Comparison of ENCODE assay signal across 16 cellular contexts in genomic region chr12:49892732-49893317, GRCh38. TPM values are rescaled to one million over a fixed set of nuclear protein-coding genes. Genes with fewer than 3 reads are reported as not detected.
DNase-seq lines count a peak whose midpoint lies in the region; ATAC-seq, FAIRE-seq and TF ChIP-seq lines count a peak whose summit lies in the region.
"Had no signal": no experiment of that assay in that cellular context is flagged by ENCODE, and none has a peak within 500 bp of the region (broad histone marks: within the 10 kb centered on the region; RNA-seq: fewer than 3 reads in every experiment).

No MANE protein-coding gene starts in this region.

- no peak overlapping the region for H2BK12ac ChIP-seq in H1 (ENCODE audit: low read depth, low read length)

- H3K9ac ChIP-seq in H1 (replicated peaks in 1 of 4; ENCODE audit: extremely low read depth in 1 of 4, low read depth in 3 of 4, low read length in 3 of 4) (no peak overlapping the region), parathyroid adenoma (no peak overlapping the region)
- H3K9ac ChIP-seq: BLaER1 had no signal

- TF ChIP-seq EP300 in H1 (IDR thresholded peaks at IDR 0.05; ENCODE audit: borderline replicate concordance in 1 of 2, low read depth in 2 of 2, low read length in 2 of 2): no peak

- H2BK15ac ChIP-seq in H1 (ENCODE audit: low read length): 0 out of 2 replicates have a peak overlapping the region, but pooled peaks have one; percentile 46

- H3K14ac ChIP-seq in H1 (ENCODE audit: insufficient read length): no peak overlapping the region

- TF ChIP-seq RAD21 in H1 (IDR thresholded peaks at IDR 0.05 in 1 of 2, conservative IDR thresholded peaks at IDR 0.05 in 1 of 2; ENCODE audit: low read depth in 2 of 2, low read length in 2 of 2): no peak

- no peak overlapping the region for H4K91ac ChIP-seq in H1 (replicated peaks; ENCODE audit: insufficient read length, low read length)

- H3K4me1 ChIP-seq in H1 (replicated peaks in 1 of 4; ENCODE audit: control insufficient read depth in 3 of 4, insufficient read depth in 4 of 4, low read length in 3 of 4) (peaks cover 0 to 10% (median 6%) of the 10 kb centered on the region in 4 experiments; a peak in 5 of 7 replicates), parathyroid adenoma (peaks cover 44% of the 10 kb centered on the region), body of pancreas (peaks cover 17% of the 10 kb centered on the region), psoas muscle (no peaks in the 10 kb centered on the region)

- H2BK5ac ChIP-seq in H1 (ENCODE audit: low read depth, low read length): no peak overlapping the region

- no peak overlapping the region for H3K23ac ChIP-seq in H1 (ENCODE audit: insufficient read length)

- DNase-seq in Right ventricle myocardium inferior (ENCODE audit: missing footprints) (peak; percentile 9), cardiac septum (ENCODE audit: low spot score) (no peak), H1 (ENCODE audit: low read depth in 1 of 2, low spot score in 2 of 2) (no peak), SW480 (ENCODE audit: low spot score) (no peak), body of pancreas (no peak), psoas muscle (no peak)
- DNase-seq: AML-193; CD4-positive, CD25-positive, alpha-beta regulatory T cell; DMS 273 treated with DMSO at 0.1 percent for 48 hours; HCEC 1CT; KBM-7 had no signal

- TF ChIP-seq CTCF in H1 (IDR thresholded peaks at IDR 0.05; ENCODE audit: control extremely low read depth in 1 of 3, insufficient read depth in 1 of 3, low read depth in 1 of 3, low read length in 3 of 3) (no peak), parathyroid adenoma (IDR thresholded peaks at IDR 0.05) (no peak), body of pancreas (IDR thresholded peaks at IDR 0.05) (no peak), psoas muscle (IDR thresholded peaks at IDR 0.05) (no peak)

- FAIRE-seq in H1 (lab: Jason Lieb, UNC): no peak

- no peaks in the 10 kb centered on the region for H3K36me3 ChIP-seq in H1 (ENCODE audit: control insufficient read depth in 2 of 4, insufficient read depth in 4 of 4, low read length in 3 of 4)
- no peaks in the 10 kb centered on the region for H3K36me3 ChIP-seq in parathyroid adenoma (ENCODE audit: control insufficient read depth, insufficient read depth, low read length)
- no peaks in the 10 kb centered on the region for H3K36me3 ChIP-seq in body of pancreas (replicated peaks in 1 of 2; ENCODE audit: insufficient read depth in 1 of 2, low read depth in 2 of 2)
- H3K36me3 ChIP-seq in psoas muscle (ENCODE audit: insufficient read depth in 1 of 2, low read depth in 1 of 2): no peaks in the 10 kb centered on the region
- H3K36me3 ChIP-seq: BLaER1 had no signal

- no peaks in the 10 kb centered on the region for H3K23me2 ChIP-seq in H1 (ENCODE audit: low read depth, low read length)

- CTCF ChIA-PET in H1 (lab: Charles Lee; ENCODE audit: partially characterized antibody): interaction anchor here (0.7 to 12.4 kb wide), 11 partner anchors 8 to 240 kb away, joined by 3 to 107 read pairs (median 5); no protein-coding TSS in a partner anchor

- 0 out of 2 replicates have a peak overlapping the region, but pooled peaks have one; percentile 24 for H2AK5ac ChIP-seq in H1 (ENCODE audit: low read depth, low read length)

- no peaks in the 10 kb centered on the region for H4K20me1 ChIP-seq in H1 (replicated peaks in 1 of 2; ENCODE audit: control insufficient read depth in 1 of 2, insufficient read depth in 2 of 2, low read length in 2 of 2)
- H4K20me1 ChIP-seq: BLaER1 had no signal

- ATAC-seq in Right ventricle myocardium inferior: no peak
- ATAC-seq in body of pancreas: no peak
- no peak for ATAC-seq in psoas muscle

- WGBS in H1 (ENCODE audit: extremely low coverage in 1 of 2, insufficient coverage in 1 of 2, insufficient read length in 1 of 2, insufficient replicate concordance in 2 of 2, low coverage in 1 of 2, low lambda C conversion rate in 2 of 2, missing lambda C conversion rate in 1 of 2), 2 experiments: 83% methylated on average over 3 of the region's 3 CpGs; no CpG with 5 or more reads in 1 of the 2 experiments
- WGBS in body of pancreas, 2 donors: 24 to 57% methylated on average over 3 of the region's 3 CpGs
- 64 to 75% (median 67%) methylated on average over 3 of the region's 3 CpGs for whole genome bisulfite sequencing in psoas muscle, 3 donors

- H3K4me2 ChIP-seq in H1 (ENCODE audit: insufficient read depth in 1 of 2, low read depth in 2 of 2, low read length in 2 of 2) (no peak overlapping the region), parathyroid adenoma (ENCODE audit: low read length) (no peak overlapping the region)
- H3K4me2 ChIP-seq: BLaER1 had no signal

- H3K9me3 ChIP-seq in H1 (ENCODE audit: insufficient read depth in 2 of 2, low read depth in 1 of 2, low read length in 1 of 2): no peaks in the 10 kb centered on the region
- H3K9me3 ChIP-seq in parathyroid adenoma (ENCODE audit: control insufficient read depth, low read length): no peaks in the 10 kb centered on the region
- no peaks in the 10 kb centered on the region for H3K9me3 ChIP-seq in body of pancreas
- no peaks in the 10 kb centered on the region for H3K9me3 ChIP-seq in psoas muscle
- H3K9me3 ChIP-seq: BLaER1 had no signal

- H4K5ac ChIP-seq in H1 (ENCODE audit: insufficient read length, low read depth, low read length): no peak overlapping the region

- H3K79me1 ChIP-seq in H1 (ENCODE audit: low read depth, low read length): no peaks in the 10 kb centered on the region

- TF ChIP-seq POLR2A in H1 (IDR thresholded peaks at IDR 0.05; ENCODE audit: control extremely low read depth in 1 of 2, low read depth in 2 of 2, low read length in 2 of 2): no peak
- TF ChIP-seq POLR2A in body of pancreas (IDR thresholded peaks at IDR 0.05): no peak

- no peak overlapping the region for H3K27ac ChIP-seq in H1 (ENCODE audit: low read depth, low read length)
- H3K27ac ChIP-seq in parathyroid adenoma: peak overlapping the region; percentile 59
- no peak overlapping the region for H3K27ac ChIP-seq in body of pancreas
- H3K27ac ChIP-seq in psoas muscle: no peak overlapping the region
- H3K27ac ChIP-seq: BLaER1 had no signal

- H3K27me3 ChIP-seq in H1 (replicated peaks in 1 of 4; ENCODE audit: control insufficient read depth in 3 of 4, extremely low read depth in 1 of 4, insufficient read depth in 3 of 4, low read length in 3 of 4) (peaks cover 0 to 11% (median 2%) of the 10 kb centered on the region in 4 experiments; a peak in 5 of 7 replicates), parathyroid adenoma (ENCODE audit: control insufficient read depth, insufficient read depth, low read length) (no peaks in the 10 kb centered on the region), body of pancreas (no peaks in the 10 kb centered on the region), psoas muscle (ENCODE audit: insufficient read depth in 3 of 3, low read length in 2 of 3) (peaks cover 0 to 2% (median 0%) of the 10 kb centered on the region in 3 donors)
- H3K27me3 ChIP-seq: BLaER1 had no signal

- no peaks in the 10 kb centered on the region for H3K79me2 ChIP-seq in H1 (ENCODE audit: control insufficient read depth in 1 of 2, insufficient read depth in 2 of 2, low read length in 2 of 2)
- H3K79me2 ChIP-seq in parathyroid adenoma: no peaks in the 10 kb centered on the region

- H3K18ac ChIP-seq in H1 (ENCODE audit: extremely low read depth, low read length): no peak overlapping the region

- H4K8ac ChIP-seq in H1 (ENCODE audit: extremely low read depth, insufficient read depth, low read length): no peak overlapping the region

- POLR2A ChIA-PET in H1 (lab: Charles Lee; ENCODE audit: partially characterized antibody): no interaction called here

- no peak overlapping the region for H3K4ac ChIP-seq in H1 (replicated peaks; ENCODE audit: insufficient read length, low read depth, low read length)

- H2AFZ ChIP-seq in H1 (ENCODE audit: low read length) (no peak overlapping the region), parathyroid adenoma (no peak overlapping the region)

- no peak overlapping the region for H3K56ac ChIP-seq in H1 (replicated peaks; ENCODE audit: insufficient read length, low read depth, low read length)

- intact Hi-C loops in Right ventricle myocardium inferior (cut with DNase I) (no loop called here), cardiac septum (cut with DNase I) (no loop called here), body of pancreas (cut with DNase I) (no loop called here), psoas muscle (cut with DNase I) (no loop called here)

- no peak overlapping the region for H3K4me3 ChIP-seq in H1 (ENCODE audit: extremely low read depth in 1 of 4, insufficient read depth in 2 of 4, low read depth in 3 of 4, low read length in 4 of 4)
- H3K4me3 ChIP-seq in parathyroid adenoma (ENCODE audit: low read depth, low read length): no peak overlapping the region
- no peak overlapping the region for H3K4me3 ChIP-seq in body of pancreas
- no peak overlapping the region for H3K4me3 ChIP-seq in psoas muscle
- H3K4me3 ChIP-seq: BLaER1 had no signal

- H2BK20ac ChIP-seq in H1 (ENCODE audit: low read length): no peak overlapping the region

- no peak overlapping the region for H2BK120ac ChIP-seq in H1 (replicated peaks; ENCODE audit: low read depth, low read length)

RNA-seq across cellular contexts. Expression of gene FAIM2, which starts 10.9 kb away (rescaled TPM):
- 20.5 TPM for total RNA-seq in Right ventricle myocardium inferior
- 1.7 TPM for total RNA-seq in cardiac septum
- 0.89 and 1.4 TPM in 2 replicates for total RNA-seq in H1 (2021; fragmentation: NEBNext Ultra II Directional; extraction: Animal tissue kit (Norgen Biotek cat#: 25700))
- 1.3 and 3.1 TPM in 2 replicates for polyA plus RNA-seq in H1 (2011; rRNA removed)
- 1.2 TPM for polyA plus RNA-seq in H1 (2011; cell fraction: cytosol; rRNA removed)
- polyA plus RNA-seq in H1 (2011; cell fraction: nucleus; rRNA removed): 3.7 TPM
- polyA plus RNA-seq in H1 (2012, experiment 1 of 2): 0.22 to 1.3 TPM (median 0.64 TPM) in 4 replicates
- polyA plus RNA-seq in H1 (2012, experiment 2 of 2): 0.18 TPM
- 0.39 TPM for polyA plus RNA-seq in H1 (2013, experiment 1 of 2)
- polyA plus RNA-seq in H1 (2013, experiment 2 of 2): 0.33 TPM
- polyA minus RNA-seq in H1 (2011; rRNA and poly(A)+ RNA removed): 1.2 and 2.2 TPM in 2 replicates
- 2.2 TPM for polyA minus RNA-seq in H1 (2011; cell fraction: cytosol; rRNA and poly(A)+ RNA removed)
- polyA minus RNA-seq in H1 (2011; cell fraction: nucleus; rRNA and poly(A)+ RNA removed): 0.70 TPM
- 1 to 10 TPM; 1.0 to 4.9 TPM for total RNA-seq in body of pancreas
- total RNA-seq in psoas muscle: 1 to 10 TPM in 1 of 4 donors, under 1 TPM in 2, not detected in 1; 0.22 to 1.1 (median 0.58) TPM
- under 1 TPM in 2 of 3 donors, not detected in 1; 0.57 to 0.70 TPM for polyA plus RNA-seq in psoas muscle
- total RNA-seq: A673 had no signal

RNA-seq across cellular contexts. Expression of gene BCDIN3D, which starts 49.9 kb away (rescaled TPM):
- total RNA-seq in Right ventricle myocardium inferior (2.6 TPM), cardiac septum (2.6 TPM), body of pancreas (1 to 10 TPM; 1.3 to 3.6 TPM), psoas muscle (1 to 10 TPM; 1.6 to 3.5 (median 3.3) TPM)
- 2.4 and 2.5 TPM in 2 replicates for total RNA-seq in H1 (2021; fragmentation: NEBNext Ultra II Directional; extraction: Animal tissue kit (Norgen Biotek cat#: 25700))
- polyA plus RNA-seq in H1 (2011; rRNA removed) (1.6 TPM in 2 replicates), psoas muscle (1 to 10 TPM; 1.8 to 9.0 (median 3.1) TPM)
- polyA plus RNA-seq in H1 (2011; cell fraction: cytosol; rRNA removed): 2.0 TPM
- polyA plus RNA-seq in H1 (2011; cell fraction: nucleus; rRNA removed): 1.5 TPM
- polyA plus RNA-seq in H1 (2012, experiment 1 of 2): 1.7 to 3.4 TPM (median 2.0 TPM) in 4 replicates
- polyA plus RNA-seq in H1 (2012, experiment 2 of 2): 1.7 TPM
- 2.2 TPM for polyA plus RNA-seq in H1 (2013, experiment 1 of 2)
- polyA plus RNA-seq in H1 (2013, experiment 2 of 2): 2.5 TPM
- 2.4 and 2.7 TPM in 2 replicates for polyA minus RNA-seq in H1 (2011; rRNA and poly(A)+ RNA removed)
- 0.59 TPM for polyA minus RNA-seq in H1 (2011; cell fraction: cytosol; rRNA and poly(A)+ RNA removed)
- polyA minus RNA-seq in H1 (2011; cell fraction: nucleus; rRNA and poly(A)+ RNA removed): 1.3 TPM

RNA-seq across cellular contexts. Expression of gene AQP2, which starts 57.7 kb away (rescaled TPM):
- total RNA-seq in Right ventricle myocardium inferior (not detected), cardiac septum (not detected), body of pancreas (not detected), psoas muscle (not detected)
- not detected in 2 replicates for total RNA-seq in H1 (2021; fragmentation: NEBNext Ultra II Directional; extraction: Animal tissue kit (Norgen Biotek cat#: 25700))
- polyA plus RNA-seq in H1 (2011; rRNA removed) (0.02 TPM in 1 of 2 replicates, not detected in the other), psoas muscle (not detected)
- not detected for polyA plus RNA-seq in H1 (2011; cell fraction: cytosol; rRNA removed)
- polyA plus RNA-seq in H1 (2011; cell fraction: nucleus; rRNA removed): 0.06 TPM
- polyA plus RNA-seq in H1 (2012, experiment 1 of 2): not detected in 4 replicates
- not detected for polyA plus RNA-seq in H1 (2012, experiment 2 of 2)
- not detected for polyA plus RNA-seq in H1 (2013, experiment 1 of 2)
- not detected for polyA plus RNA-seq in H1 (2013, experiment 2 of 2)
- polyA minus RNA-seq in H1 (2011; rRNA and poly(A)+ RNA removed): 0.05 and 0.06 TPM in 2 replicates
- polyA minus RNA-seq in H1 (2011; cell fraction: cytosol; rRNA and poly(A)+ RNA removed): not detected
- 0.20 TPM for polyA minus RNA-seq in H1 (2011; cell fraction: nucleus; rRNA and poly(A)+ RNA removed)
- total RNA-seq: A673; CD4-positive, CD25-positive, alpha-beta regulatory T cell; Daoy; H4 had no signal
- polyA plus RNA-seq: CD4-positive, CD25-positive, alpha-beta regulatory T cell had no signal
